Comparison of ENCODE assay signal across 33 cellular contexts in the genomic region with DNA sequence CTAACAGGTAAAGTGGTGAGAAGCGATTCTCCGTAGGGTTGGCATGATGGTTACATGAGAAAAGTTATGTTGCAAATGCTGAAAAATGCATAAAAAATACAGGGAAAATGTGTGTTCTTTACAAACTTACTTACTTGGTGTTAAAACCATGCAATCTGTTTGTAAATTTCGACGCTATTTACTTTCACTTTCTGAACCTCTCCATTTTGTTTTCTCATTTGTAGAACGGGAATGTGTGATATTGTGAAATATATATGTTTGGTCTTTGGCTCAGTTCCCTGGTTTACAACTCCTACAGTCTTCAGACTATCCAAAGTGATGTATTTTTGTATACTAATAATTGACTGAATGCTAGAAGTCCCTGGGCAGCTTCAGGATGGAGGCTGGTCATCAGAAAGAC.
"Had no signal": no experiment of that assay in that cellular context is flagged by ENCODE, and none has a peak within 500 bp of the region (broad histone marks: within the 10 kb centered on the region; RNA-seq: fewer than 3 reads in every experiment).

No MANE protein-coding gene starts in this region.

- H3K9me3 ChIP-seq: adrenal gland, gastroesophageal sphincter, pancreas, prostate gland, sigmoid colon, thoracic aorta, uterus had no signal

- H3K4me1 Mint-ChIP-seq: activated naive CD8-positive, alpha-beta T cell treated with anti-CD3 and anti-CD28 coated beads for 36 hours; naive thymus-derived CD8-positive, alpha-beta T cell; stimulated activated effector memory CD8-positive, alpha-beta T cell treated with anti-CD3 and anti-CD28 coated beads, Interleukin-12 subunit alpha, Interleukin-12 subunit beta, amount 100 ng/mL, for 72 hours had no signal

- H3K9me3 Mint-ChIP-seq: activated naive CD4-positive, alpha-beta T cell treated with anti-CD3 and anti-CD28 coated beads for 36 hours; activated naive CD8-positive, alpha-beta T cell treated with anti-CD3 and anti-CD28 coated beads for 36 hours; memory B cell; stimulated activated naive CD8-positive, alpha-beta T cell treated with anti-CD3 and anti-CD28 coated beads, Interleukin-15, Interleukin-2, amounts not matched to agents 100 ng/mL and 50 ng/mL, for 24 hours had no signal

- DNase-seq: activated CD4-positive, alpha-beta T cell treated with anti-CD3 and anti-CD28 coated beads for 4 hours; activated CD4-positive, alpha-beta T cell treated with anti-CD3 and anti-CD28 coated beads, Interleukin-2, amount 50 U/mL, for 4 hours; activated effector memory CD4-positive, alpha-beta T cell treated with anti-CD3 and anti-CD28 coated beads, Interleukin-2, amount 50 U/mL, for 16 hours; activated naive CD4-positive, alpha-beta T cell treated with anti-CD3 and anti-CD28 coated beads for 36 hours; activated naive CD8-positive, alpha-beta T cell treated with anti-CD3 and anti-CD28 coated beads for 36 hours; activated T-cell treated with anti-CD3 and anti-CD28 coated beads for 4 hours; adrenal gland; aorta; dorsolateral prefrontal cortex; effector memory CD8-positive, alpha-beta T cell; erythroblast; left cardiac atrium; naive thymus-derived CD8-positive, alpha-beta T cell; nucleus accumbens; pancreas; retina; sigmoid colon; small intestine; stimulated activated CD4-positive, alpha-beta T cell treated with anti-CD3 and anti-CD28 coated beads, Interleukin-4, amount 100 ng/mL, for 24 hours; trophoblast cell; uterus had no signal

- H3K36me3 Mint-ChIP-seq: activated naive CD8-positive, alpha-beta T cell treated with anti-CD3 and anti-CD28 coated beads for 36 hours; brain; memory B cell; naive thymus-derived CD8-positive, alpha-beta T cell; stimulated activated effector memory CD8-positive, alpha-beta T cell treated with anti-CD3 and anti-CD28 coated beads, Interleukin-12 subunit alpha, Interleukin-12 subunit beta, amount 100 ng/mL, for 72 hours had no signal

- H3K27ac Mint-ChIP-seq: activated naive CD4-positive, alpha-beta T cell treated with anti-CD3 and anti-CD28 coated beads for 36 hours; activated naive CD8-positive, alpha-beta T cell treated with anti-CD3 and anti-CD28 coated beads for 36 hours; brain; effector memory CD8-positive, alpha-beta T cell; memory B cell; naive thymus-derived CD8-positive, alpha-beta T cell; stimulated activated effector memory CD8-positive, alpha-beta T cell treated with anti-CD3 and anti-CD28 coated beads, Interleukin-12 subunit alpha, Interleukin-12 subunit beta, amount 100 ng/mL, for 72 hours; stimulated activated naive CD8-positive, alpha-beta T cell treated with anti-CD3 and anti-CD28 coated beads, Interleukin-15, Interleukin-2, amounts not matched to agents 100 ng/mL and 50 ng/mL, for 24 hours had no signal

- H3K4me1 ChIP-seq: gastroesophageal sphincter, pancreas, prostate gland, sigmoid colon, uterus had no signal

- H3K36me3 ChIP-seq: adrenal gland, cardiac muscle cell, gastroesophageal sphincter, pancreas, prostate gland, sigmoid colon, thoracic aorta, uterus had no signal

- H3K4me2 ChIP-seq: hepatocyte had no signal

- H3K27ac ChIP-seq: adrenal gland, cardiac muscle cell, coronary artery, dorsolateral prefrontal cortex, gastroesophageal sphincter, hepatocyte, pancreas, prostate gland, sigmoid colon, thoracic aorta, uterus, VCaP had no signal

- ATAC-seq: effector memory CD8-positive, alpha-beta T cell; gastroesophageal sphincter; left cardiac atrium; naive thymus-derived CD8-positive, alpha-beta T cell; pancreas; stimulated activated effector memory CD8-positive, alpha-beta T cell treated with anti-CD3 and anti-CD28 coated beads, Interleukin-12 subunit alpha, Interleukin-12 subunit beta, amount 100 ng/mL, for 72 hours had no signal

- H3K27me3 Mint-ChIP-seq: brain; effector memory CD8-positive, alpha-beta T cell; memory B cell; naive thymus-derived CD8-positive, alpha-beta T cell; stimulated activated naive CD8-positive, alpha-beta T cell treated with anti-CD3 and anti-CD28 coated beads, Interleukin-15, Interleukin-2, amounts not matched to agents 100 ng/mL and 50 ng/mL, for 24 hours had no signal

- H3K4me3 Mint-ChIP-seq: activated naive CD4-positive, alpha-beta T cell treated with anti-CD3 and anti-CD28 coated beads for 36 hours; activated naive CD8-positive, alpha-beta T cell treated with anti-CD3 and anti-CD28 coated beads for 36 hours; brain; effector memory CD8-positive, alpha-beta T cell; memory B cell; naive thymus-derived CD8-positive, alpha-beta T cell; neural crest cell; stimulated activated effector memory CD8-positive, alpha-beta T cell treated with anti-CD3 and anti-CD28 coated beads, Interleukin-12 subunit alpha, Interleukin-12 subunit beta, amount 100 ng/mL, for 72 hours; stimulated activated naive CD8-positive, alpha-beta T cell treated with anti-CD3 and anti-CD28 coated beads, Interleukin-15, Interleukin-2, amounts not matched to agents 100 ng/mL and 50 ng/mL, for 24 hours had no signal

- H3K4me3 ChIP-seq: adrenal gland, cardiac muscle cell, coronary artery, dorsolateral prefrontal cortex, gastroesophageal sphincter, hepatocyte, pancreas, prostate gland, sigmoid colon, thoracic aorta, uterus had no signal

- H3K27me3 ChIP-seq: adrenal gland, cardiac muscle cell, dorsolateral prefrontal cortex, gastroesophageal sphincter, hepatocyte, pancreas, sigmoid colon, uterus had no signal

- H2AFZ ChIP-seq: hepatocyte had no signal

- H3K79me2 ChIP-seq: hepatocyte had no signal
